8 cellular contexts compared by ENCODE assay signal in the genomic region with DNA sequence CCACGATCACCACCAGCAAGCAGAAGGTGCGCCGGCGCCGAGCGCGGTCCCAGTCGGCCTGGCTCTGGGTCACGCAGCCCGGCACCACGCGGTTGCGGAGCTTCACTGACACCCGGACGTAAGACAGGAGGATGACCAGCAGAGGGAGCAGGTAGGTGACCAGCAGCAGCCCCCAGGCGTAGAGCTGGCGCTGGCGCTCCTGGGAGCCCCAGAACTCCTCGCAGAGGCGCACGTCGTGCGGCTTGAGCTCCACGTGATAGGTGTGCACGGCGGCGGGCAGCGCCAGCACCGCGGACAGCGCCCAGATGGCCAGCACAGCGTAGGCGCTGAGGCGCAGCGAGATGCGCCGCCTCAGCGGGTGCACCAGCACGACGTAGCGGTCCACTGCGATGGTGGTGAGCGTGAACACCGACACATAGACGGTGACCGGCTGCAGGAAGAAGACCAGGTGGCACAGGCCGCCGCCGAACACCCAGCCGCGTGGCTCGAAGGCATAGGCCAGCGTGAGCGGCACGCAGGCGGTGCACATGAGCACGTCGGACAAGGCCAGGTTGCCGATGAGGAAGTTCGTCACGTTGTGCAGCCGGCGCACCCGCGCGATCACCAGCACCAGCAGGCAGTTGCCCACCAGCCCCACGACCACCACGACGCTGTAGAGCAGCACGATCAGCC.
DNase-seq lines count a peak whose midpoint lies in the region; ATAC-seq and TF ChIP-seq lines count a peak whose summit lies in the region.

No MANE protein-coding gene starts in this region.

- in situ Hi-C loops in astrocyte of the spinal cord (cut with HindIII; ENCODE audit: low sequenced_read_pairs), result no loop called here

- peak; percentile 34 for TF ChIP-seq CTCF in astrocyte of the spinal cord (IDR thresholded peaks at IDR 0.05; ENCODE audit: low read depth, low read length)

- no peak overlapping the region for H3K4me3 ChIP-seq in astrocyte of the spinal cord (ENCODE audit: low read depth, low read length)

- DNase-seq in AG08395 (ENCODE audit: low spot score) (peak; percentile 32), NCI-H1092 (lab: John Stamatoyannopoulos, UW) (peak; percentile 39), astrocyte of the spinal cord (ENCODE audit: low read depth, low spot score) (peak; percentile 22), iris pigment epithelial cell (ENCODE audit: low read depth) (peak; percentile 30), GDM1 (lab: John Stamatoyannopoulos, UW) (no peak), NCI-H748 (lab: John Stamatoyannopoulos, UW; ENCODE audit: unreplicated experiment) (no peak)
- peak; percentile 3 for DNase-seq in stimulated activated CD8-positive, alpha-beta memory T cell treated with anti-CD3 and anti-CD28 coated beads, Interleukin-12 subunit alpha, Interleukin-12 subunit beta, amount 100 ng/mL, for 4 hours (ENCODE audit: low read depth)

- no peak for ATAC-seq in GM21723 (IDR thresholded peaks at IDR 0.05; ENCODE audit: unreplicated experiment)

Comparison
In these comparisons a context has a peak if more than half of its experiments do, and no peak if none do; other contexts are left out.
1. DNase-seq: peak in AG08395 (single experiment), NCI-H1092 (single experiment), astrocyte of the spinal cord (single experiment), iris pigment epithelial cell (single experiment) and stimulated activated CD8-positive, alpha-beta memory T cell treated with anti-CD3 and anti-CD28 coated beads, Interleukin-12 subunit alpha, Interleukin-12 subunit beta, amount 100 ng/mL, for 4 hours (single experiment); none in GDM1 (single experiment) and NCI-H748 (single experiment).